ENCODE assay signal across 23 cellular contexts in the genomic region with DNA sequence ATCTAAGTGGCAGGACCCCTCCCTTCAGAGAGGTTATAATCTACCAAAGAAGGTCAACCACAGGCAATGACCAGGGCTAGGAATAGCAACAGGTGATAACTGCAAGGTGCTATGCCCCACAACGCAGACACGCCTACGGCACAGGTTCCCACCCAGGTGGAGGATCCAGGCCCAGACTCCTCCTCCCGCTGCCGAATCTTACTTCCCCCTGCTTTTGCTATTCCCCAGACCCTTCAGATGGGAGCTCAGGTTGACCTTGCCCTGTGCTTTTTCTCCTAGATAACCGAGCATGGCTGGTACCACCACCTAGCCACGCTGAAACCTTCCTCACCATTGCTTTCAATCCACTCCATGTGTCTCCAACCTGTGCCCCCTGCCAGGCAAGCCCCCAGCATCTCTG.
DNase-seq lines count a peak whose midpoint lies in the region; ATAC-seq and TF ChIP-seq lines count a peak whose summit lies in the region.
"Had no signal": no experiment of that assay in that cellular context is flagged by ENCODE, and none has a peak within 500 bp of the region (broad histone marks: within the 10 kb centered on the region; RNA-seq: fewer than 3 reads in every experiment).

No MANE protein-coding gene starts in this region.

- H3K4me1 ChIP-seq in esophagus muscularis mucosa, result peaks cover 0 to 14% (median 13%) of the 10 kb centered on the region in 4 donors
- peaks cover 0 to 16% of the 10 kb centered on the region in 2 donors for H3K4me1 ChIP-seq in gastrocnemius medialis
- H3K4me1 ChIP-seq: HAP-1 had no signal

- intact Hi-C loops in esophagus muscularis mucosa (cut with DNase I), result no loop called here
- intact Hi-C loops in gastrocnemius medialis (cut with DNase I; ENCODE audit: low total_unique reads), result no loop called here

- in situ Hi-C loops in gastrocnemius medialis (cut with MboI; ENCODE audit: low sequenced_read_pairs in 4 of 4), result loop anchor here in 2 of 4 donors (25.0 kb wide), 2 partner anchors 281 to 381 kb away; no protein-coding TSS in a partner anchor

- peaks cover 26% of the 10 kb centered on the region for H3K4me1 Mint-ChIP-seq in type B pancreatic cell (ENCODE audit: unreplicated experiment)
- H3K4me1 Mint-ChIP-seq: CD4-positive, CD25-positive, alpha-beta regulatory T cell; GM23338 had no signal

- TF ChIP-seq POLR2A in esophagus muscularis mucosa (IDR thresholded peaks at IDR 0.05; ENCODE audit: low read depth) (no peak), gastrocnemius medialis (IDR thresholded peaks at IDR 0.05) (no peak)

- ATAC-seq in gastrocnemius medialis (no peak), HG03354 (IDR thresholded peaks at IDR 0.05; ENCODE audit: poor library complexity, severe bottlenecking, unreplicated experiment) (no peak)
- ATAC-seq: Panc1 had no signal

- DNase-seq in HEK293T (ENCODE audit: extremely low spot score) (peak; percentile 3), esophagus muscularis mucosa (ENCODE audit: extremely low spot score) (peak; percentile 87), gastrocnemius medialis (no peak), type B pancreatic cell (ENCODE audit: extremely low spot score, unreplicated experiment) (no peak), NCI-H1417 (lab: John Stamatoyannopoulos, UW) (no peak), NOMO-1 treated with dmso at 0.1 percent for 144 hours (lab: John Stamatoyannopoulos, UW; ENCODE audit: unreplicated experiment) (no peak)
- DNase-seq: CD4-positive, CD25-positive, alpha-beta regulatory T cell; Karpas-422; NCI-H1092; NCI-H1436; NCI-H187; NCI-H2081 treated with DMSO at 0.1 percent for 48 hours; NCI-H2171; NCI-H226; NCI-H510A; NCI-H69; SHP77 treated with DMSO at 0.1 percent for 48 hours had no signal

- peak overlapping the region; percentile 10 for H3K4me3 Mint-ChIP-seq in type B pancreatic cell
- H3K4me3 Mint-ChIP-seq: CD4-positive, CD25-positive, alpha-beta regulatory T cell; GM23338 had no signal

- H3K9me3 ChIP-seq in esophagus muscularis mucosa (no peaks in the 10 kb centered on the region), gastrocnemius medialis (no peaks in the 10 kb centered on the region)
- H3K9me3 ChIP-seq: BLaER1 had no signal

- no peak overlapping the region for H3K4me3 ChIP-seq in esophagus muscularis mucosa
- H3K4me3 ChIP-seq in gastrocnemius medialis, result no peak overlapping the region
- H3K4me3 ChIP-seq: BLaER1, GM23338, HAP-1 had no signal

- POLR2A ChIA-PET in HEK293T (lab: Yijun Ruan, JAX), result no interaction called here

- H3K27me3 Mint-ChIP-seq in type B pancreatic cell, result peaks cover 27% of the 10 kb centered on the region

- 96% methylated on average over 7 of the region's 7 CpGs for WGBS in esophagus muscularis mucosa

- no peaks in the 10 kb centered on the region for H3K36me3 Mint-ChIP-seq in type B pancreatic cell
- H3K36me3 Mint-ChIP-seq: CD4-positive, CD25-positive, alpha-beta regulatory T cell had no signal

- H3K36me3 ChIP-seq in esophagus muscularis mucosa (no peaks in the 10 kb centered on the region), gastrocnemius medialis (no peaks in the 10 kb centered on the region)
- H3K36me3 ChIP-seq: BLaER1, HAP-1 had no signal

- H3K27me3 ChIP-seq in esophagus muscularis mucosa (peaks cover 0 to 16% (median 0%) of the 10 kb centered on the region in 4 donors), gastrocnemius medialis (peaks cover 0 to 5% (median 0%) of the 10 kb centered on the region in 3 donors)
- H3K27me3 ChIP-seq: BLaER1 had no signal

- H3K27ac Mint-ChIP-seq in type B pancreatic cell, result peak overlapping the region; percentile 63
- H3K27ac Mint-ChIP-seq: CD4-positive, CD25-positive, alpha-beta regulatory T cell; GM23338 had no signal

- TF ChIP-seq CTCF in esophagus muscularis mucosa (IDR thresholded peaks at IDR 0.05) (no peak), gastrocnemius medialis (IDR thresholded peaks at IDR 0.05 in 4 of 5, conservative IDR thresholded peaks at IDR 0.05 in 1 of 5) (no peak), type B pancreatic cell (conservative IDR thresholded peaks at IDR 0.05) (no peak)

- no peaks in the 10 kb centered on the region for H3K9me3 Mint-ChIP-seq in type B pancreatic cell
- H3K9me3 Mint-ChIP-seq: GM23338 had no signal

- no peak for TF ChIP-seq EP300 in esophagus muscularis mucosa (IDR thresholded peaks at IDR 0.05)

- CTCF ChIA-PET in HEK293T (lab: Yijun Ruan, JAX), result no interaction called here

- H3K27ac ChIP-seq in esophagus muscularis mucosa (replicated peaks in 1 of 4), result no peak overlapping the region
- H3K27ac ChIP-seq in gastrocnemius medialis, result peak overlapping the region; percentile 27 to 67 (median 56)
- H3K27ac ChIP-seq: RWPE1 had no signal

TF ChIP-seq in HEK293T, 16 proteins besides CTCF, POLR2A, EP300 and RAD21:
- TF ChIP-seq FOXM1 (IDR thresholded peaks at IDR 0.05; ENCODE audit: borderline replicate concordance), result no peak
- TF ChIP-seq LEF1 (IDR thresholded peaks at IDR 0.05; ENCODE audit: borderline replicate concordance), result no peak
- TF ChIP-seq TARDBP (IDR thresholded peaks at IDR 0.05), result no peak

Comparison
In these comparisons a context has a peak if more than half of its experiments do, and no peak if none do; other contexts are left out.
1. DNase-seq: peak in HEK293T (single experiment) and esophagus muscularis mucosa (single experiment); none in gastrocnemius medialis (0 of 2), type B pancreatic cell (single experiment), NCI-H1417 (0 of 3) and NOMO-1 treated with dmso at 0.1 percent for 144 hours (single experiment).
2. H3K27ac ChIP-seq: peak in gastrocnemius medialis (4 of 4); none in esophagus muscularis mucosa (0 of 4).